15 cellular contexts compared by ENCODE assay signal in genomic region chr13:73168226-73168992, GRCh38.
DNase-seq lines count a peak whose midpoint lies in the region; ATAC-seq and TF ChIP-seq lines count a peak whose summit lies in the region.
"Had no signal": no experiment of that assay in that cellular context is flagged by ENCODE, and none has a peak within 500 bp of the region (broad histone marks: within the 10 kb centered on the region; RNA-seq: fewer than 3 reads in every experiment).

No MANE protein-coding gene starts in this region.

- no peak overlapping the region for H3K4me2 ChIP-seq in GM23338

- H3K4me3 ChIP-seq in GM23338 (no peak overlapping the region), neuron (ENCODE audit: low read length) (no peak overlapping the region)
- H3K4me3 ChIP-seq: right lobe of liver had no signal

- no peak for TF ChIP-seq CTCF in GM23338 (conservative IDR thresholded peaks at IDR 0.05; ENCODE audit: low read depth in 2 of 2)

- DNase-seq in GM23338 (ENCODE audit: low spot score): no peak
- peak; percentile 71 to 79 for DNase-seq in NCI-H526 (lab: John Stamatoyannopoulos, UW)
- DNase-seq in dermis microvascular lymphatic vessel endothelial cell (ENCODE audit: low read depth in 2 of 2): peak; percentile 5 to 17
- no peak for DNase-seq in GDM1 (lab: John Stamatoyannopoulos, UW)
- no peak for DNase-seq in COLO668 (lab: John Stamatoyannopoulos, UW; ENCODE audit: unreplicated experiment)
- DNase-seq in HuH-7.5 (ENCODE audit: low spot score): no peak
- DNase-seq: activated CD4-positive, alpha-beta T cell treated with anti-CD3 and anti-CD28 coated beads, Interleukin-2, amount 50 U/mL, for 1 hour; activated gamma-delta T cell treated with Interleukin-2 at 50 U/mL for 16 hours; CD4-positive, CD25-positive, alpha-beta regulatory T cell; Kasumi-1; NCI-H2081 treated with DMSO at 0.1 percent for 48 hours; right lobe of liver; T-helper 1 cell had no signal

- no peaks in the 10 kb centered on the region for H3K9me3 Mint-ChIP-seq in GM23338

- H3K9me3 ChIP-seq in neuron (ENCODE audit: low read length): no peaks in the 10 kb centered on the region
- H3K9me3 ChIP-seq: right lobe of liver had no signal

- no peak for ATAC-seq in GM23338
- ATAC-seq in GM21737 (IDR thresholded peaks at IDR 0.05; ENCODE audit: unreplicated experiment): no peak
- ATAC-seq: right lobe of liver had no signal

- H2AFZ ChIP-seq in GM23338 (peak overlapping the region; percentile 85), neuron (ENCODE audit: low read depth, low read length) (peak overlapping the region; percentile 43)

- H3K9me2 ChIP-seq in GM23338 (ENCODE audit: insufficient read depth): no peaks in the 10 kb centered on the region

- H3K27ac Mint-ChIP-seq in GM23338: no peak overlapping the region
- H3K27ac Mint-ChIP-seq: CD4-positive, CD25-positive, alpha-beta regulatory T cell had no signal

- H3K27me3 ChIP-seq in GM23338 (ENCODE audit: insufficient read depth) (no peaks in the 10 kb centered on the region), neuron (ENCODE audit: insufficient read depth, low read length) (no peaks in the 10 kb centered on the region)
- H3K27me3 ChIP-seq: right lobe of liver had no signal

- H4K20me1 ChIP-seq in GM23338 (replicated peaks; ENCODE audit: insufficient read depth): no peaks in the 10 kb centered on the region

- H3K27ac ChIP-seq in GM23338 (ENCODE audit: low read depth): no peak overlapping the region
- H3K27ac ChIP-seq: right lobe of liver had no signal

- no peak overlapping the region for H3K4me3 Mint-ChIP-seq in GM23338
- H3K4me3 Mint-ChIP-seq: CD4-positive, CD25-positive, alpha-beta regulatory T cell had no signal

- no peaks in the 10 kb centered on the region for H3K27me3 Mint-ChIP-seq in GM23338 (ENCODE audit: insufficient read depth, low read depth, poor library complexity)

- H3K4me1 ChIP-seq in GM23338 (ENCODE audit: insufficient read depth) (peaks cover 19% of the 10 kb centered on the region), neuron (ENCODE audit: insufficient read depth, low read length) (peaks cover 12% of the 10 kb centered on the region)
- H3K4me1 ChIP-seq: right lobe of liver had no signal

- no peaks in the 10 kb centered on the region for H3F3A ChIP-seq in GM23338 (replicated peaks; ENCODE audit: low read depth)

- H3K36me3 Mint-ChIP-seq in GM23338 (ENCODE audit: low read depth): no peaks in the 10 kb centered on the region
- H3K36me3 Mint-ChIP-seq: CD4-positive, CD25-positive, alpha-beta regulatory T cell had no signal

- H3K36me3 ChIP-seq in GM23338 (ENCODE audit: insufficient read depth) (no peaks in the 10 kb centered on the region), neuron (ENCODE audit: insufficient read depth, low read length) (no peaks in the 10 kb centered on the region)
- H3K36me3 ChIP-seq: right lobe of liver had no signal

- no peaks in the 10 kb centered on the region for H3K79me2 ChIP-seq in GM23338 (replicated peaks; ENCODE audit: insufficient read depth)

- H3K4me1 Mint-ChIP-seq in GM23338: peaks cover 25% of the 10 kb centered on the region

TF ChIP-seq in GM23338, 12 proteins besides CTCF, POLR2A, EP300 and RAD21 (continues in another document):
- TF ChIP-seq ZNF331 (CRISPR knock-in tag; IDR thresholded peaks at IDR 0.05; ENCODE audit: low read depth): no peak
- no peak for TF ChIP-seq JUNB (IDR thresholded peaks at IDR 0.05; ENCODE audit: unreplicated experiment)
- TF ChIP-seq EZH2 (IDR thresholded peaks at IDR 0.05; ENCODE audit: low read depth, unreplicated experiment): no peak
- TF ChIP-seq CREB1 (CRISPR knock-in tag; IDR thresholded peaks at IDR 0.05; ENCODE audit: low read depth): no peak
- TF ChIP-seq ZNF462 (CRISPR knock-in tag; IDR thresholded peaks at IDR 0.05): no peak
- TF ChIP-seq REST (IDR thresholded peaks at IDR 0.05; ENCODE audit: unreplicated experiment): no peak
- TF ChIP-seq NANOG (IDR thresholded peaks at IDR 0.05; ENCODE audit: borderline replicate concordance): no peak
- TF ChIP-seq POLR2AphosphoS5 (IDR thresholded peaks at IDR 0.05; ENCODE audit: low read depth): no peak
- no peak for TF ChIP-seq EZH2phosphoT487 (IDR thresholded peaks at IDR 0.05; ENCODE audit: unreplicated experiment)
- TF ChIP-seq STAT1 (IDR thresholded peaks at IDR 0.05; ENCODE audit: unreplicated experiment): no peak
- no peak for TF ChIP-seq ZNF114 (CRISPR knock-in tag; IDR thresholded peaks at IDR 0.05)

Comparison
In these comparisons a context has a peak if more than half of its experiments do, and no peak if none do; other contexts are left out.
1. DNase-seq: peak in NCI-H526 (2 of 2) and dermis microvascular lymphatic vessel endothelial cell (2 of 2); none in GM23338 (single experiment), GDM1 (single experiment), COLO668 (single experiment) and HuH-7.5 (single experiment).